Comparison of ENCODE assay signal across 10 cellular contexts in the genomic region with DNA sequence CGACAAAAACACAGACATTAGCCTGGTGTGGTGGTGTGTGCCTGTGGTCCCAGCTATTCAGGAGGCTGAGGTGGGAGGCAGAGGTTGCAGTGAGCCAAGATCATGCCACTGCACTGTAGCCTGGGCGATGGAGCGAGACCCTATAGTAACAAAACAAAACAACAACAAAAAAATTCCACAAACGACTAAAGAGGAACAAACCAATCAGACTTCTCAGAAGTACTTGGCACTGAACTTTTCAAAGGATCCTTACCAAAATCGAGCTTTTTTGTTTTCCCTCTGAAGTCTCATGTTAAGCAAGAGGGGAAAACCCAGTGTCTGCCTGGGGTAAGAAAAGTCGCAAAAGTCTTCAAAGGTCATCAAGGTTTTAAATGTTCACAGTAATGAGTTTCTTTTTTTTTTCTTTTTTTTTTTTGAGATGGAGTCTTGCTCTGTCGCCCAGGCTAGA. TPM values are rescaled to one million over a fixed set of nuclear protein-coding genes. Genes with fewer than 3 reads are reported as not detected.
A peak's percentile ranks its signal among the peaks of the same experiment; 100 is the strongest.
DNase-seq lines count a peak whose midpoint lies in the region; ATAC-seq lines count a peak whose summit lies in the region.
"Had no signal": no experiment of that assay in that cellular context is flagged by ENCODE, and none has a peak within 500 bp of the region (broad histone marks: within the 10 kb centered on the region; RNA-seq: fewer than 3 reads in every experiment).

No MANE protein-coding gene starts in this region.

- intact Hi-C loops in sciatic nerve (cut with DNase I): no loop called here

- H3K4me1 Mint-ChIP-seq in IgD-negative memory B cell: peaks cover 10 to 24% (median 19%) of the 10 kb centered on the region in 3 donors
- peaks cover 30% of the 10 kb centered on the region for H3K4me1 Mint-ChIP-seq in stimulated activated memory B cell treated with anti-CD40 and anti-IgM and Interleukin-4, amounts not matched to agents 10 μg/mL and 1 μg/mL and 100 μg/mL, for 72 hours
- H3K4me1 Mint-ChIP-seq: immature natural killer cell had no signal

- peak overlapping the region in 2 of 3 donors; percentile 87 to 94 for H3K27ac Mint-ChIP-seq in IgD-negative memory B cell
- H3K27ac Mint-ChIP-seq in stimulated activated memory B cell treated with anti-CD40 and anti-IgM and Interleukin-4, amounts not matched to agents 10 μg/mL and 1 μg/mL and 100 μg/mL, for 72 hours: peak overlapping the region; percentile 89
- H3K27ac Mint-ChIP-seq: immature natural killer cell had no signal

- no peaks in the 10 kb centered on the region for H3K9me3 Mint-ChIP-seq in IgD-negative memory B cell
- H3K9me3 Mint-ChIP-seq in stimulated activated memory B cell treated with anti-CD40 and anti-IgM and Interleukin-4, amounts not matched to agents 10 μg/mL and 1 μg/mL and 100 μg/mL, for 72 hours: no peaks in the 10 kb centered on the region
- H3K9me3 Mint-ChIP-seq: immature natural killer cell had no signal

- peak; percentile 23 for DNase-seq in NOMO-1 treated with DMSO at 0.1 percent for 48 hours (lab: John Stamatoyannopoulos, UW; ENCODE audit: unreplicated experiment)
- no peak for DNase-seq in NOMO-1 treated with dmso at 0.1 percent for 144 hours (lab: John Stamatoyannopoulos, UW; ENCODE audit: unreplicated experiment)
- peak; percentile 17 for DNase-seq in activated naive CD4-positive, alpha-beta T cell treated with anti-CD3 and anti-CD28 coated beads, Interleukin-2, amount 50 U/mL, for 16 hours
- DNase-seq in sciatic nerve (ENCODE audit: low spot score): no peak
- DNase-seq in G401 (ENCODE audit: low spot score): no peak
- DNase-seq in NCI-H2196 treated with DMSO at 0.1 percent for 48 hours (lab: John Stamatoyannopoulos, UW; ENCODE audit: unreplicated experiment): no peak
- DNase-seq: immature natural killer cell, spleen had no signal

- peak; percentile 84 for ATAC-seq in stimulated activated memory B cell treated with anti-CD40 and anti-IgM and Interleukin-4, amounts not matched to agents 10 μg/mL and 1 μg/mL and 100 μg/mL, for 72 hours
- no peak for ATAC-seq in sciatic nerve

- in situ Hi-C loops in G401 (cut with HindIII; ENCODE audit: low sequenced_read_pairs): no loop called here

- H3K4me3 Mint-ChIP-seq in IgD-negative memory B cell: peak overlapping the region; percentile 20 to 90 (median 66)
- peak overlapping the region; percentile 44 for H3K4me3 Mint-ChIP-seq in stimulated activated memory B cell treated with anti-CD40 and anti-IgM and Interleukin-4, amounts not matched to agents 10 μg/mL and 1 μg/mL and 100 μg/mL, for 72 hours
- H3K4me3 Mint-ChIP-seq: immature natural killer cell had no signal

- no peaks in the 10 kb centered on the region for H3K36me3 Mint-ChIP-seq in IgD-negative memory B cell
- no peaks in the 10 kb centered on the region for H3K36me3 Mint-ChIP-seq in stimulated activated memory B cell treated with anti-CD40 and anti-IgM and Interleukin-4, amounts not matched to agents 10 μg/mL and 1 μg/mL and 100 μg/mL, for 72 hours
- H3K36me3 Mint-ChIP-seq: immature natural killer cell had no signal

- H3K27me3 Mint-ChIP-seq in IgD-negative memory B cell: no peaks in the 10 kb centered on the region
- H3K27me3 Mint-ChIP-seq in stimulated activated memory B cell treated with anti-CD40 and anti-IgM and Interleukin-4, amounts not matched to agents 10 μg/mL and 1 μg/mL and 100 μg/mL, for 72 hours: no peaks in the 10 kb centered on the region

RNA-seq across cellular contexts. Expression of a gene that starts 30.1 kb away (rescaled TPM):
- 34.9 TPM for polyA plus RNA-seq in IgD-negative memory B cell
- total RNA-seq in sciatic nerve: 76.7 TPM
- 89.1 and 129 TPM in 2 replicates for total RNA-seq in G401 (2014; rRNA removed; shearing (Covaris generic))

Comparison
In these comparisons a context has a peak if more than half of its experiments do, and no peak if none do; other contexts are left out.
1. DNase-seq: peak in NOMO-1 treated with DMSO at 0.1 percent for 48 hours (single experiment) and activated naive CD4-positive, alpha-beta T cell treated with anti-CD3 and anti-CD28 coated beads, Interleukin-2, amount 50 U/mL, for 16 hours (single experiment); none in NOMO-1 treated with dmso at 0.1 percent for 144 hours (single experiment), sciatic nerve (single experiment), G401 (single experiment) and NCI-H2196 treated with DMSO at 0.1 percent for 48 hours (single experiment).